Comparison of ENCODE assay signal across 22 cellular contexts in the genomic region with DNA sequence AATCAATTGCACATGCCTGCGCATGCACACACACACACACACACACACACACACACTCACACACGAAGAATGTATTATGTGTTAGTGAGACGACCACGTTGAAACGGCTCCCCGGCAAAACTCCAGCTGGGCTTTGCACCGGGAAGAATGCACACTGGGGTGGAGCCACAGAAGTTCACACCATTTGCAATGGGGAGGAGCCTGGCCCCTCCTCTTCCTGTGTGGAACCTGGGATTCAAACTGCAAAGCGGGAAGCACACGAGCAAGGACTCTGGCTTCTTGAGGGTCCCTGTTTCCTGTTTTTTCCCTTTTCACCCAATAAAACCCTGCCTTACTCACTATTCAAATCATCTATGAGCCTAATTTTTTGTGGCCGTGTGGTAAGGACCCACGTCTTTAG.
DNase-seq lines count a peak whose midpoint lies in the region; ATAC-seq and TF ChIP-seq lines count a peak whose summit lies in the region.
"Had no signal": no experiment of that assay in that cellular context is flagged by ENCODE, and none has a peak within 500 bp of the region (broad histone marks: within the 10 kb centered on the region; RNA-seq: fewer than 3 reads in every experiment).

No MANE protein-coding gene starts in this region.

- intact Hi-C loops in testis (cut with DNase I; ENCODE audit: low total_unique reads), result no loop called here
- intact Hi-C loops in CD4-positive, alpha-beta memory T cell (cut with micrococcal nuclease), result no loop called here

- TF ChIP-seq POLR2A in testis (IDR thresholded peaks at IDR 0.05), result no peak

- CTCF ChIA-PET in CD4-positive, alpha-beta memory T cell (lab: Charles Lee; ENCODE audit: partially characterized antibody), result no interaction called here

- H3K4me3 Mint-ChIP-seq in CD4-positive, alpha-beta memory T cell, result no peak overlapping the region
- H3K4me3 Mint-ChIP-seq: CD4-positive, CD25-positive, alpha-beta regulatory T cell had no signal

- no peaks in the 10 kb centered on the region for H3K27me3 ChIP-seq in testis
- no peaks in the 10 kb centered on the region for H3K27me3 ChIP-seq in CD4-positive, alpha-beta memory T cell (ENCODE audit: insufficient read depth, low read length)

- no peaks in the 10 kb centered on the region for H3K27me3 Mint-ChIP-seq in CD4-positive, alpha-beta memory T cell
- H3K27me3 Mint-ChIP-seq: CD4-positive, CD25-positive, alpha-beta regulatory T cell had no signal

- no peak overlapping the region for H3K27ac ChIP-seq in testis
- no peak overlapping the region for H3K27ac ChIP-seq in CD4-positive, alpha-beta memory T cell (ENCODE audit: low read depth, low read length)
- H3K27ac ChIP-seq: GM23248, PC-9 had no signal

- no peaks in the 10 kb centered on the region for H3K9me3 Mint-ChIP-seq in CD4-positive, alpha-beta memory T cell

- POLR2A ChIA-PET in CD4-positive, alpha-beta memory T cell (lab: Charles Lee; ENCODE audit: partially characterized antibody), result no interaction called here

- 66 to 74% methylated on average over 7 to 11 of the region's 11 CpGs for WGBS in testis, 2 donors

- DNase-seq in M059J (ENCODE audit: low read depth) (peak; percentile 9), SW480 (ENCODE audit: low spot score) (peak; percentile 10), left kidney (ENCODE audit: low read depth, low spot score) (peak; percentile 2), testis (peak; percentile 15)
- no peak for DNase-seq in CD4-positive, alpha-beta memory T cell
- DNase-seq: CD4-positive, CD25-positive, alpha-beta regulatory T cell; COR-L47; DND-41; MM.1S; NCI-H1092; NCI-H1436; NCI-H187 treated with DMSO at 0.1 percent for 48 hours; NCI-H2107; NCI-H510A; PC-9; T-helper 1 cell had no signal

- no peak overlapping the region for H3K4me3 ChIP-seq in testis
- no peak overlapping the region for H3K4me3 ChIP-seq in CD4-positive, alpha-beta memory T cell (ENCODE audit: low read length in 2 of 2)
- H3K4me3 ChIP-seq: GM12878, GM23248, K562, PC-9 had no signal

- H3K4me1 Mint-ChIP-seq in CD4-positive, alpha-beta memory T cell, result peaks cover 0 to 2% (median 0%) of the 10 kb centered on the region in 4 donors
- H3K4me1 Mint-ChIP-seq: CD4-positive, CD25-positive, alpha-beta regulatory T cell had no signal

- ATAC-seq in GM21423 (IDR thresholded peaks at IDR 0.05; ENCODE audit: unreplicated experiment) (no peak), HG03565 (IDR thresholded peaks at IDR 0.05; ENCODE audit: unreplicated experiment) (no peak)
- ATAC-seq: GM12878, HCT116, K562 had no signal

- no peaks in the 10 kb centered on the region for H3K36me3 Mint-ChIP-seq in CD4-positive, alpha-beta memory T cell
- H3K36me3 Mint-ChIP-seq: CD4-positive, CD25-positive, alpha-beta regulatory T cell had no signal

- H3K9me3 ChIP-seq in testis, result no peaks in the 10 kb centered on the region
- H3K9me3 ChIP-seq in CD4-positive, alpha-beta memory T cell (ENCODE audit: control insufficient read depth in 1 of 2, low read length in 2 of 2), result no peaks in the 10 kb centered on the region

- H3K27ac Mint-ChIP-seq in CD4-positive, alpha-beta memory T cell, result no peak overlapping the region
- H3K27ac Mint-ChIP-seq: CD4-positive, CD25-positive, alpha-beta regulatory T cell had no signal

- TF ChIP-seq CTCF in testis (IDR thresholded peaks at IDR 0.05), result no peak

- H3K4me1 ChIP-seq in testis, result no peaks in the 10 kb centered on the region
- H3K4me1 ChIP-seq in CD4-positive, alpha-beta memory T cell (ENCODE audit: insufficient read depth, low read length), result no peaks in the 10 kb centered on the region

- no peaks in the 10 kb centered on the region for H3K36me3 ChIP-seq in testis (ENCODE audit: low read depth, missing control alignments)
- H3K36me3 ChIP-seq in CD4-positive, alpha-beta memory T cell (ENCODE audit: insufficient read depth, low read length), result no peaks in the 10 kb centered on the region

Comparison
In these comparisons a context has a peak if more than half of its experiments do, and no peak if none do; other contexts are left out.
1. DNase-seq: peak in M059J (single experiment), SW480 (single experiment), left kidney (single experiment) and testis (single experiment); none in CD4-positive, alpha-beta memory T cell (0 of 5).